11 cellular contexts compared by ENCODE assay signal in the genomic region with DNA sequence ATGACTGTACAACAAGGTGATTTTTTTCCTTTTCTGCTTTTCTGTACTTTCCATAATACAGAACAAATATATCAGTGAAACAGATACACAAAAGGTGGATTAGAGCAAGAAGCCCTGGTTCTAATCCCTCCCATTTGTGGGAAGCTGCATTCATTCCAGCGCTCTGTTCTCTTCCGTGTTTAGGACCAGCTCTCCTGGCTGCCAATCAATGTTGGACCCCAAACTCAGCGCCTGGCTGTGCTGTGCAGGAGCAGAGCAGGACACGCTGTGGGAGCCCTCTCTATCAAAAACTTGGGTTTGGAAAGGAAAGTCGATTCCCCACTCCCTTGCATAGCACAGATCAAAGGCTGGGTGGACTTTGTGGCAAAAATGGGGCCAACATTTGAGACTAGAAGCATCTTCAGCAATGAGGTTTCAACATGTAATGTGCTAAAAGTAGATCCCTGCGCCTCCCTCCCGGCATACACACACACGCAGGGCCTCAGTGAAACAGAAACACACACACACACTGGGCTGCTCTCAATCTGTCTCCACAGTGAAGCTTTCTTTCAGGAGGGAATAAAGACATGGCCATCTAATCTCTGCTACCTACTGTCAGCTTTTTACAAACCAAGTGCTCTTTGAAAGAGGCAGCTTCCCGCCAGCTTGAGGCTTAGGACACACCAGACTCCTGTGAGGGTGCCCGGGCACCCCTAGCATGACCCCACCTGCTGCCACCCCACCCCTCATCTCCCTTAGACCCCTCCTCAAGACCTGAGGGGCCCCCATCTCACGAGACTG. TPM values are rescaled to one million over a fixed set of nuclear protein-coding genes. Genes with fewer than 3 reads are reported as not detected.
DNase-seq lines count a peak whose midpoint lies in the region; ATAC-seq and TF ChIP-seq lines count a peak whose summit lies in the region.
"Had no signal": no experiment of that assay in that cellular context is flagged by ENCODE, and none has a peak within 500 bp of the region (broad histone marks: within the 10 kb centered on the region; RNA-seq: fewer than 3 reads in every experiment).

No MANE protein-coding gene starts in this region.

- peaks cover 86% of the 10 kb centered on the region for H3K36me3 ChIP-seq in skeletal muscle satellite cell (ENCODE audit: insufficient read depth, low read length)

- peak overlapping the region; percentile 80 for H3K4me2 ChIP-seq in skeletal muscle satellite cell (ENCODE audit: low read length)

- peak; percentile 15 for ATAC-seq in Right ventricle myocardium superior (ENCODE audit: poor library complexity)
- no peak for ATAC-seq in HG03521 (IDR thresholded peaks at IDR 0.05; ENCODE audit: unreplicated experiment)

- DNase-seq in GM12865 (ENCODE audit: low read depth) = peak; percentile 42
- no peak for DNase-seq in activated CD4-positive, alpha-beta memory T cell treated with anti-CD3 and anti-CD28 coated beads, Interleukin-2, amount 10 ng/mL, durations not matched to agents 7 days and 5 days
- peak; percentile 37 for DNase-seq in Right ventricle myocardium superior
- DNase-seq in kidney tubule cell (ENCODE audit: low spot score) = no peak
- DNase-seq in activated CD4-positive, alpha-beta T cell treated with anti-CD3 and anti-CD28 coated beads for 4 hours = no peak
- DNase-seq in AG08396 (ENCODE audit: low spot score) = no peak
- DNase-seq: cerebellar nuclear complex, NCI-H1105, SW 1271 had no signal

- H3K4me1 ChIP-seq in skeletal muscle satellite cell (ENCODE audit: control insufficient read depth, insufficient read depth, low read length) = peaks cover 84% of the 10 kb centered on the region

- H3K9me3 Mint-ChIP-seq in activated CD4-positive, alpha-beta memory T cell treated with anti-CD3 and anti-CD28 coated beads, Interleukin-2, amount 10 ng/mL, durations not matched to agents 7 days and 5 days = no peaks in the 10 kb centered on the region

- peaks cover 92% of the 10 kb centered on the region for H3K36me3 Mint-ChIP-seq in activated CD4-positive, alpha-beta memory T cell treated with anti-CD3 and anti-CD28 coated beads, Interleukin-2, amount 10 ng/mL, durations not matched to agents 7 days and 5 days (ENCODE audit: low read depth)

- intact Hi-C loops in Right ventricle myocardium superior (cut with DNase I) = no loop called here

- no peaks in the 10 kb centered on the region for H3K27me3 Mint-ChIP-seq in activated CD4-positive, alpha-beta memory T cell treated with anti-CD3 and anti-CD28 coated beads, Interleukin-2, amount 10 ng/mL, durations not matched to agents 7 days and 5 days

- no peak overlapping the region for H3K4me3 ChIP-seq in GM12865 (ENCODE audit: low read depth, low read length)
- no peak overlapping the region for H3K4me3 ChIP-seq in skeletal muscle satellite cell (ENCODE audit: low read length)

- H3K27ac Mint-ChIP-seq in activated CD4-positive, alpha-beta memory T cell treated with anti-CD3 and anti-CD28 coated beads, Interleukin-2, amount 10 ng/mL, durations not matched to agents 7 days and 5 days = peak overlapping the region; percentile 80

- H3K9ac ChIP-seq in skeletal muscle satellite cell (ENCODE audit: low read depth, low read length) = no peak overlapping the region

- H3K27me3 ChIP-seq in skeletal muscle satellite cell (ENCODE audit: control insufficient read depth, insufficient read depth, low read length) = no peaks in the 10 kb centered on the region

- POLR2A ChIA-PET in activated CD4-positive, alpha-beta memory T cell treated with anti-CD3 and anti-CD28 coated beads, Interleukin-2, amount 10 ng/mL, durations not matched to agents 7 days and 5 days (lab: Charles Lee) = interaction anchor here (21.9 to 23.4 kb wide), 2 partner anchors 7 to 8 kb away, joined by 503 read pairs; a partner anchor contains a TSS

- no peak for TF ChIP-seq CTCF in GM12865 (IDR thresholded peaks at IDR 0.05; ENCODE audit: insufficient read depth, low read depth, low read length, missing control alignments)

- no peaks in the 10 kb centered on the region for H3K9me3 ChIP-seq in skeletal muscle satellite cell (replicated peaks; ENCODE audit: low read length)

- peaks cover 99% of the 10 kb centered on the region for H3K4me1 Mint-ChIP-seq in activated CD4-positive, alpha-beta memory T cell treated with anti-CD3 and anti-CD28 coated beads, Interleukin-2, amount 10 ng/mL, durations not matched to agents 7 days and 5 days

- CTCF ChIA-PET in activated CD4-positive, alpha-beta memory T cell treated with anti-CD3 and anti-CD28 coated beads, Interleukin-2, amount 10 ng/mL, durations not matched to agents 7 days and 5 days (lab: Charles Lee) = interaction anchor here (0.7 kb wide), 1 partner anchor 11 kb away, joined by 3 read pairs; no protein-coding TSS in a partner anchor

- H3K4me3 Mint-ChIP-seq in activated CD4-positive, alpha-beta memory T cell treated with anti-CD3 and anti-CD28 coated beads, Interleukin-2, amount 10 ng/mL, durations not matched to agents 7 days and 5 days = peak overlapping the region; percentile 23

RNA-seq across cellular contexts. Expression of a gene that starts 12.2 kb away (rescaled TPM):
- 100 to 1,000 TPM; 463 to 465 TPM for total RNA-seq in activated CD4-positive, alpha-beta memory T cell treated with anti-CD3 and anti-CD28 coated beads, Interleukin-2, amount 10 ng/mL, durations not matched to agents 7 days and 5 days
- total RNA-seq in Right ventricle myocardium superior = 183 TPM
- total RNA-seq in skeletal muscle satellite cell (2012; rRNA removed) = 277 and 319 TPM in 2 replicates

Comparison
In these comparisons a context has a peak if more than half of its experiments do, and no peak if none do; other contexts are left out.
1. DNase-seq: peak in GM12865 (single experiment) and Right ventricle myocardium superior (single experiment); none in activated CD4-positive, alpha-beta memory T cell treated with anti-CD3 and anti-CD28 coated beads, Interleukin-2, amount 10 ng/mL, durations not matched to agents 7 days and 5 days (single experiment), kidney tubule cell (single experiment), activated CD4-positive, alpha-beta T cell treated with anti-CD3 and anti-CD28 coated beads for 4 hours (0 of 2) and AG08396 (single experiment).